In the genomic region with DNA sequence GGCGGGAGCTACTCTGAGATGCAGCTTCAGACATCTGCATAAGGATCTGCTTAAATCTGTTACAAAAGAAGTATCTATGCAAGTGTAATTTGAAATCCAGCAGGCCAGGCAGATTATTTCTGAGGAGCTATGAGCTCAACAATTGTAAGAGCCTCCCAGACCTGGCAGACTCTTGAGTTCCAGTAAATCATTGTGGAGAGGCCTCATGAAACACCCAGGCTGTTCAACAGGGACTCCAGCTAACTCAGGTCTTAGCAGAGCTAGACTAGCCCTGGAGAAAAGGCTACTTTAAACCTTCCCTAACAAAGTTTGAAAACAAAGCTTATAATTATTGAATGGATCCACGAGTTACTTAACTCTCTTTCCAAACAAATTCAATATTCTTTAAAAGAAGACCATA, we compare ENCODE assay signal across 19 cellular contexts.
DNase-seq lines count a peak whose midpoint lies in the region; ATAC-seq and TF ChIP-seq lines count a peak whose summit lies in the region.
"Had no signal": no experiment of that assay in that cellular context is flagged by ENCODE, and none has a peak within 500 bp of the region (broad histone marks: within the 10 kb centered on the region; RNA-seq: fewer than 3 reads in every experiment).

No MANE protein-coding gene starts in this region.

- H3K9me3 Mint-ChIP-seq in WTC11, result peaks cover 11% of the 10 kb centered on the region

- H3K4me3 Mint-ChIP-seq in WTC11, result no peak overlapping the region
- H3K4me3 Mint-ChIP-seq: CD4-positive, alpha-beta memory T cell had no signal

- H3K36me3 Mint-ChIP-seq in WTC11, result peaks cover 8% of the 10 kb centered on the region; the same call in 1 of the 2 replicates
- H3K36me3 Mint-ChIP-seq: CD4-positive, alpha-beta memory T cell had no signal

- no peaks in the 10 kb centered on the region for H3K27me3 ChIP-seq in dorsolateral prefrontal cortex
- H3K27me3 ChIP-seq: BE2C, MG63 had no signal

- POLR2A ChIA-PET in WTC11 (lab: Charles Lee), result no interaction called here

- TF ChIP-seq CTCF in AG10803 (conservative IDR thresholded peaks at IDR 0.05; ENCODE audit: low read length) (no peak), WTC11 (IDR thresholded peaks at IDR 0.05) (no peak), omental fat pad (IDR thresholded peaks at IDR 0.05) (no peak), dorsolateral prefrontal cortex (IDR thresholded peaks at IDR 0.05 in 54 of 56, conservative IDR thresholded peaks at IDR 0.05 in 2 of 56; ENCODE audit: low read depth in 1 of 56, partially characterized antibody in 56 of 56) (no peak)

- DNase-seq in AG10803 (ENCODE audit: low read depth), result peak; percentile 6
- no peak for DNase-seq in WTC11 (ENCODE audit: low spot score)
- peak; percentile 59 for DNase-seq in left kidney (ENCODE audit: low read depth, low spot score)
- DNase-seq in renal cortical epithelial cell (ENCODE audit: low read depth), result peak; percentile 36
- DNase-seq in activated CD4-positive, alpha-beta T cell treated with anti-CD3 and anti-CD28 coated beads, Interleukin-2, amount 50 U/mL, for 1 hour, result no peak
- DNase-seq in omental fat pad (ENCODE audit: low spot score), result no peak
- DNase-seq in dorsolateral prefrontal cortex, result no peak
- DNase-seq: BE2C; CD4-positive, alpha-beta memory T cell; DMS79; MG63; NCI-H1105; NCI-H1694 treated with DMSO at 0.1 percent for 48 hours; NCI-H774; SIG-M5 had no signal

- H3K27ac ChIP-seq in dorsolateral prefrontal cortex, result no peak overlapping the region
- H3K27ac ChIP-seq: A549, KMS-11 had no signal

- ATAC-seq in WTC11, result peak; percentile 57; the same call in 1 of the 2 replicates
- ATAC-seq in GM18909 (IDR thresholded peaks at IDR 0.05; ENCODE audit: poor library complexity, unreplicated experiment), result no peak
- ATAC-seq in omental fat pad (ENCODE audit: low FRiP score), result no peak
- ATAC-seq: A549, HepG2 had no signal

- CTCF ChIA-PET in WTC11 (lab: Charles Lee), result interaction anchor here (0.6 to 1.7 kb wide), 2 partner anchors 28 to 186 kb away, joined by 3 to 7 read pairs; no protein-coding TSS in a partner anchor

- 0 out of 2 replicates have a peak overlapping the region, but pooled peaks have one; percentile 52 for H3K27ac Mint-ChIP-seq in WTC11
- H3K27ac Mint-ChIP-seq: CD4-positive, alpha-beta memory T cell had no signal

- H3K4me1 Mint-ChIP-seq in WTC11, result peaks cover 7% of the 10 kb centered on the region
- H3K4me1 Mint-ChIP-seq: CD4-positive, alpha-beta memory T cell had no signal

- H3K27me3 Mint-ChIP-seq in WTC11 (ENCODE audit: low read depth), result no peaks in the 10 kb centered on the region
- H3K27me3 Mint-ChIP-seq: CD4-positive, alpha-beta memory T cell had no signal

- intact Hi-C loops in dorsolateral prefrontal cortex (cut with DNase I), result no loop called here

- H3K4me3 ChIP-seq in AG10803 (ENCODE audit: low read length) (no peak overlapping the region), dorsolateral prefrontal cortex (no peak overlapping the region)
- H3K4me3 ChIP-seq: A549, MG63 had no signal

TF ChIP-seq in WTC11, 78 proteins besides CTCF, POLR2A, EP300 and RAD21 (continues in another document):
- TF ChIP-seq PREB (CRISPR knock-in tag; IDR thresholded peaks at IDR 0.05; ENCODE audit: borderline replicate concordance), result no peak
- TF ChIP-seq ZMAT4 (CRISPR knock-in tag; IDR thresholded peaks at IDR 0.05), result no peak
- TF ChIP-seq, protein P1, sequence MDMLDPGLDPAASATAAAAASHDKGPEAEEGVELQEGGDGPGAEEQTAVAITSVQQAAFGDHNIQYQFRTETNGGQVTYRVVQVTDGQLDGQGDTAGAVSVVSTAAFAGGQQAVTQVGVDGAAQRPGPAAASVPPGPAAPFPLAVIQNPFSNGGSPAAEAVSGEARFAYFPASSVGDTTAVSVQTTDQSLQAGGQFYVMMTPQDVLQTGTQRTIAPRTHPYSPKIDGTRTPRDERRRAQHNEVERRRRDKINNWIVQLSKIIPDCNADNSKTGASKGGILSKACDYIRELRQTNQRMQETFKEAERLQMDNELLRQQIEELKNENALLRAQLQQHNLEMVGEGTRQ (CRISPR knock-in tag; IDR thresholded peaks at IDR 0.05), result no peak
- TF ChIP-seq ZNF532 (CRISPR knock-in tag; IDR thresholded peaks at IDR 0.05; ENCODE audit: borderline replicate concordance), result no peak
- TF ChIP-seq ELF4 (CRISPR knock-in tag; IDR thresholded peaks at IDR 0.05; ENCODE audit: low read depth), result no peak
- no peak for TF ChIP-seq TEAD4 (CRISPR knock-in tag; IDR thresholded peaks at IDR 0.05)
- no peak for TF ChIP-seq RORB (CRISPR knock-in tag; IDR thresholded peaks at IDR 0.05)
- no peak for TF ChIP-seq PRRX2 (CRISPR knock-in tag; IDR thresholded peaks at IDR 0.05)
- TF ChIP-seq ZNF423 (CRISPR knock-in tag; IDR thresholded peaks at IDR 0.05), result no peak
- TF ChIP-seq E2F5 (CRISPR knock-in tag; IDR thresholded peaks at IDR 0.05), result no peak
- TF ChIP-seq, protein P2, sequence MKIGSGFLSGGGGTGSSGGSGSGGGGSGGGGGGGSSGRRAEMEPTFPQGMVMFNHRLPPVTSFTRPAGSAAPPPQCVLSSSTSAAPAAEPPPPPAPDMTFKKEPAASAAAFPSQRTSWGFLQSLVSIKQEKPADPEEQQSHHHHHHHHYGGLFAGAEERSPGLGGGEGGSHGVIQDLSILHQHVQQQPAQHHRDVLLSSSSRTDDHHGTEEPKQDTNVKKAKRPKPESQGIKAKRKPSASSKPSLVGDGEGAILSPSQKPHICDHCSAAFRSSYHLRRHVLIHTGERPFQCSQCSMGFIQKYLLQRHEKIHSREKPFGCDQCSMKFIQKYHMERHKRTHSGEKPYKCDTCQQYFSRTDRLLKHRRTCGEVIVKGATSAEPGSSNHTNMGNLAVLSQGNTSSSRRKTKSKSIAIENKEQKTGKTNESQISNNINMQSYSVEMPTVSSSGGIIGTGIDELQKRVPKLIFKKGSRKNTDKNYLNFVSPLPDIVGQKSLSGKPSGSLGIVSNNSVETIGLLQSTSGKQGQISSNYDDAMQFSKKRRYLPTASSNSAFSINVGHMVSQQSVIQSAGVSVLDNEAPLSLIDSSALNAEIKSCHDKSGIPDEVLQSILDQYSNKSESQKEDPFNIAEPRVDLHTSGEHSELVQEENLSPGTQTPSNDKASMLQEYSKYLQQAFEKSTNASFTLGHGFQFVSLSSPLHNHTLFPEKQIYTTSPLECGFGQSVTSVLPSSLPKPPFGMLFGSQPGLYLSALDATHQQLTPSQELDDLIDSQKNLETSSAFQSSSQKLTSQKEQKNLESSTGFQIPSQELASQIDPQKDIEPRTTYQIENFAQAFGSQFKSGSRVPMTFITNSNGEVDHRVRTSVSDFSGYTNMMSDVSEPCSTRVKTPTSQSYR (CRISPR knock-in tag; IDR thresholded peaks at IDR 0.05), result no peak

Comparison
In these comparisons a context has a peak if more than half of its experiments do, and no peak if none do; other contexts are left out.
1. DNase-seq: peak in AG10803 (single experiment), left kidney (single experiment) and renal cortical epithelial cell (single experiment); none in WTC11 (single experiment), activated CD4-positive, alpha-beta T cell treated with anti-CD3 and anti-CD28 coated beads, Interleukin-2, amount 50 U/mL, for 1 hour (single experiment), omental fat pad (single experiment) and dorsolateral prefrontal cortex (0 of 10).